ENCODE assay signal across 18 cellular contexts in the genomic region with DNA sequence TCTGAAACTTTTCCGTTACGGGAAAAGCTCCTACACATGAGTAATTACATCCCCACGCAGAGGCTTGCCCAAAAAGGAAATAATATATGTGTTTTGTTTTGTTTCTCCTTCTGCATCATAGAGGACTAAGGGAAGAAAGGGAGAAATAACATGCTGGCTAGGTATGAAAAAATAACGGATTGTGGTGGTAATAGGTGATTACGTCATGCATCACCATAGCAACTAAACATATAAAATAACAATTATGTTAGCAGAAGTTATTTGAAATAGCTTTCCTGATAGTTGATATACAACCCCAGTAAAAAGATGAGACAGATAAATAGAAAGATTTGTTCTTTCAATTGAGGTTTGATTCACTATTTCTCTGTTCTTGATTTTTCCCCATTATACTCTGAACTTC.
DNase-seq lines count a peak whose midpoint lies in the region; ATAC-seq and TF ChIP-seq lines count a peak whose summit lies in the region.
"Had no signal": no experiment of that assay in that cellular context is flagged by ENCODE, and none has a peak within 500 bp of the region (broad histone marks: within the 10 kb centered on the region; RNA-seq: fewer than 3 reads in every experiment).

No MANE protein-coding gene starts in this region.

- DNase-seq in Daoy (ENCODE audit: low read depth): peak; percentile 16
- DNase-seq in dedifferentiated amniotic fluid mesenchymal stem cell (ENCODE audit: extremely low spot score): peak; percentile 27
- DNase-seq in renal cortical epithelial cell (ENCODE audit: low read depth): peak; percentile 2
- DNase-seq in posterior vena cava (ENCODE audit: low spot score): no peak
- no peak for DNase-seq in A172 (ENCODE audit: low spot score)
- DNase-seq: Calu3; cerebellar nuclear complex; effector CD8-positive, alpha-beta T cell; NCI-H1930; Right ventricle myocardium superior; stimulated activated CD4-positive, alpha-beta T cell treated with anti-CD3 and anti-CD28 coated beads, Interleukin-4, amount 100 ng/mL, for 4 hours; upper lobe of left lung had no signal

- H3K4me3 ChIP-seq in Loucy (ENCODE audit: low read length, poor library complexity, severe bottlenecking): no peak overlapping the region
- H3K4me3 ChIP-seq: ascending aorta; BLaER1 treated with 17β-estradiol and CSF1 and Interleukin-3, amounts not matched to agents 10 nM and 100 nM; esophagus muscularis mucosa; upper lobe of left lung had no signal

- no peak for ATAC-seq in GM18861 (IDR thresholded peaks at IDR 0.05; ENCODE audit: unreplicated experiment)

- no peak for TF ChIP-seq CTCF in Loucy (conservative IDR thresholded peaks at IDR 0.05; ENCODE audit: low read length)

- H3K9me2 ChIP-seq in Loucy (replicated peaks; ENCODE audit: low read depth, low read length): no peaks in the 10 kb centered on the region

- peak overlapping the region; percentile 20; the same call in 1 of the 2 replicates for H2AFZ ChIP-seq in Loucy (ENCODE audit: low read length)

- H3F3A ChIP-seq in Loucy (ENCODE audit: low read depth): no peaks in the 10 kb centered on the region

- H3K4me2 ChIP-seq in Loucy (ENCODE audit: low read depth, low read length, poor library complexity, severe bottlenecking): no peak overlapping the region
- H3K4me2 ChIP-seq: BLaER1 treated with 17β-estradiol and CSF1 and Interleukin-3, amounts not matched to agents 10 nM and 100 nM; KMS-11 had no signal

- no peaks in the 10 kb centered on the region for H3K79me2 ChIP-seq in Loucy (ENCODE audit: insufficient read depth, low read length)

- no peaks in the 10 kb centered on the region for H3K4me1 ChIP-seq in Loucy (ENCODE audit: insufficient read depth, low read length, poor library complexity, severe bottlenecking)
- H3K4me1 ChIP-seq: ascending aorta, upper lobe of left lung had no signal

- no peaks in the 10 kb centered on the region for H4K20me1 ChIP-seq in Loucy (ENCODE audit: insufficient read depth, low read length, poor library complexity, severe bottlenecking)
- H4K20me1 ChIP-seq: BLaER1 treated with 17β-estradiol and CSF1 and Interleukin-3, amounts not matched to agents 10 nM and 100 nM had no signal

- no peaks in the 10 kb centered on the region for H3K36me3 ChIP-seq in Loucy (ENCODE audit: insufficient read depth, low read length)
- H3K36me3 ChIP-seq: ascending aorta; BLaER1 treated with 17β-estradiol and CSF1 and Interleukin-3, amounts not matched to agents 10 nM and 100 nM; esophagus muscularis mucosa; upper lobe of left lung had no signal

- no peaks in the 10 kb centered on the region for H3K9me3 ChIP-seq in Loucy (ENCODE audit: insufficient read depth, low read depth, low read length)
- H3K9me3 ChIP-seq: ascending aorta; BLaER1 treated with 17β-estradiol and CSF1 and Interleukin-3, amounts not matched to agents 10 nM and 100 nM; esophagus muscularis mucosa; upper lobe of left lung had no signal

- no peak overlapping the region for H3K9ac ChIP-seq in Loucy (ENCODE audit: low read depth, low read length, poor library complexity, severe bottlenecking)
- H3K9ac ChIP-seq: BLaER1 treated with 17β-estradiol and CSF1 and Interleukin-3, amounts not matched to agents 10 nM and 100 nM; KMS-11 had no signal

- H3K27me3 ChIP-seq in Loucy (ENCODE audit: insufficient read depth, low read length, poor library complexity, severe bottlenecking): no peaks in the 10 kb centered on the region
- H3K27me3 ChIP-seq: ascending aorta; BLaER1 treated with 17β-estradiol and CSF1 and Interleukin-3, amounts not matched to agents 10 nM and 100 nM; esophagus muscularis mucosa; upper lobe of left lung had no signal

- intact Hi-C loops in posterior vena cava (cut with DNase I): no loop called here

Comparison
In these comparisons a context has a peak if more than half of its experiments do, and no peak if none do; other contexts are left out.
1. DNase-seq: peak in Daoy (single experiment), dedifferentiated amniotic fluid mesenchymal stem cell (single experiment) and renal cortical epithelial cell (single experiment); none in posterior vena cava (single experiment) and A172 (single experiment).